ENCODE assay signal across 11 cellular contexts in genomic region chr17:60817187-60817586, GRCh38.
A peak's percentile ranks its signal among the peaks of the same experiment; 100 is the strongest.
DNase-seq lines count a peak whose midpoint lies in the region; ATAC-seq and TF ChIP-seq lines count a peak whose summit lies in the region.
"Had no signal": no experiment of that assay in that cellular context is flagged by ENCODE, and none has a peak within 500 bp of the region (broad histone marks: within the 10 kb centered on the region; RNA-seq: fewer than 3 reads in every experiment).

No MANE protein-coding gene starts in this region.

- H3K27me3 ChIP-seq in adipocyte (replicated peaks; ENCODE audit: control insufficient read depth, insufficient read depth, low read length): no peaks in the 10 kb centered on the region
- H3K27me3 ChIP-seq: right atrium auricular region had no signal

- peaks cover 9 to 12% of the 10 kb centered on the region in 2 donors for H3K9me3 Mint-ChIP-seq in activated naive CD4-positive, alpha-beta T cell treated with anti-CD3 and anti-CD28 coated beads, Interleukin-2, amount 50 U/mL, for 72 hours

- peak overlapping the region; percentile 9 for H3K9ac ChIP-seq in adipocyte (ENCODE audit: low read length)
- H3K9ac ChIP-seq: KMS-11 had no signal

- POLR2A ChIA-PET in HEK293 (lab: Yijun Ruan, JAX): no interaction called here

- peak; percentile 89 for DNase-seq in adipocyte (ENCODE audit: low read depth)
- DNase-seq in fibroblast of the aortic adventitia (ENCODE audit: low read depth): peak; percentile 71
- DNase-seq in stromal cell of bone marrow (ENCODE audit: low read depth): peak; percentile 87
- no peak for DNase-seq in NCI-H187 treated with DMSO at 0.1 percent for 48 hours (lab: John Stamatoyannopoulos, UW)
- DNase-seq in activated naive CD4-positive, alpha-beta T cell treated with anti-CD3 and anti-CD28 coated beads, Interleukin-2, amount 50 U/mL, for 72 hours (ENCODE audit: low spot score in 2 of 2): no peak
- DNase-seq in stimulated activated naive CD4-positive, alpha-beta T cell treated with Interleukin-2 at 50 U/mL for 16 hours (lab: John Stamatoyannopoulos, UW): no peak
- DNase-seq: activated CD8-positive, alpha-beta memory T cell treated with anti-CD3 and anti-CD28 coated beads, Interleukin-2, amount 50 U/mL, for 4 hours; endodermal cell had no signal

- H3K4me1 ChIP-seq in HEK293 (ENCODE audit: control insufficient read depth, insufficient read depth, low read length) (peaks cover 6% of the 10 kb centered on the region; the same call in 1 of the 2 replicates), adipocyte (ENCODE audit: control insufficient read depth, insufficient read depth, low read length) (peaks cover 18% of the 10 kb centered on the region)
- H3K4me1 ChIP-seq: right atrium auricular region had no signal

- H3K27ac ChIP-seq in HEK293 (ENCODE audit: extremely low read depth, low read depth, low read length): no peak overlapping the region
- H3K27ac ChIP-seq: KMS-11, right atrium auricular region had no signal

- no peak for ATAC-seq in activated naive CD4-positive, alpha-beta T cell treated with anti-CD3 and anti-CD28 coated beads, Interleukin-2, amount 50 U/mL, for 72 hours

- H3K4me3 ChIP-seq in HEK293 (ENCODE audit: low read depth, low read length) (no peak overlapping the region), adipocyte (ENCODE audit: low read length) (peak overlapping the region; percentile 66), fibroblast of the aortic adventitia (ENCODE audit: low read depth, low read length) (no peak overlapping the region)
- H3K4me3 ChIP-seq: right atrium auricular region had no signal

- peaks cover 9 to 12% of the 10 kb centered on the region in 2 donors for H3K36me3 Mint-ChIP-seq in activated naive CD4-positive, alpha-beta T cell treated with anti-CD3 and anti-CD28 coated beads, Interleukin-2, amount 50 U/mL, for 72 hours

- H3K9me3 ChIP-seq in HEK293 (ENCODE audit: control insufficient read depth, insufficient read depth, low read depth, low read length) (no peaks in the 10 kb centered on the region), adipocyte (ENCODE audit: control insufficient read depth, low read length) (no peaks in the 10 kb centered on the region)

- CTCF ChIA-PET in HEK293 (lab: Yijun Ruan, JAX): no interaction called here

- no peaks in the 10 kb centered on the region for H3K36me3 ChIP-seq in HEK293 (ENCODE audit: control insufficient read depth in 2 of 2, insufficient read depth in 1 of 2, low read length in 2 of 2)
- no peaks in the 10 kb centered on the region for H3K36me3 ChIP-seq in adipocyte (ENCODE audit: control insufficient read depth, insufficient read depth, low read length, severe bottlenecking)
- H3K36me3 ChIP-seq: right atrium auricular region had no signal

- H3K27ac Mint-ChIP-seq in activated naive CD4-positive, alpha-beta T cell treated with anti-CD3 and anti-CD28 coated beads, Interleukin-2, amount 50 U/mL, for 72 hours: no peak overlapping the region
- H3K27ac Mint-ChIP-seq: endodermal cell had no signal

- TF ChIP-seq CTCF in HEK293 (tag by site-specific recombination; IDR thresholded peaks at IDR 0.05): no peak
- no peak for TF ChIP-seq CTCF in fibroblast of the aortic adventitia (IDR thresholded peaks at IDR 0.05; ENCODE audit: insufficient read depth, low read length)

TF ChIP-seq in HEK293, 187 proteins besides CTCF, POLR2A, EP300 and RAD21:
- TF ChIP-seq PRDM6 (tag by site-specific recombination; IDR thresholded peaks at IDR 0.05) (peak; percentile 21; the same call in 1 of the 2 replicates), EGR2 (tag by site-specific recombination; IDR thresholded peaks at IDR 0.05; ENCODE audit: low read depth) (no peak)

Comparison
In these comparisons a context has a peak if more than half of its experiments do, and no peak if none do; other contexts are left out.
1. DNase-seq: peak in adipocyte (single experiment), fibroblast of the aortic adventitia (single experiment) and stromal cell of bone marrow (single experiment); none in NCI-H187 treated with DMSO at 0.1 percent for 48 hours (single experiment), activated naive CD4-positive, alpha-beta T cell treated with anti-CD3 and anti-CD28 coated beads, Interleukin-2, amount 50 U/mL, for 72 hours (0 of 2) and stimulated activated naive CD4-positive, alpha-beta T cell treated with Interleukin-2 at 50 U/mL for 16 hours (single experiment).